Comparison of ENCODE assay signal across 23 cellular contexts in the genomic region with DNA sequence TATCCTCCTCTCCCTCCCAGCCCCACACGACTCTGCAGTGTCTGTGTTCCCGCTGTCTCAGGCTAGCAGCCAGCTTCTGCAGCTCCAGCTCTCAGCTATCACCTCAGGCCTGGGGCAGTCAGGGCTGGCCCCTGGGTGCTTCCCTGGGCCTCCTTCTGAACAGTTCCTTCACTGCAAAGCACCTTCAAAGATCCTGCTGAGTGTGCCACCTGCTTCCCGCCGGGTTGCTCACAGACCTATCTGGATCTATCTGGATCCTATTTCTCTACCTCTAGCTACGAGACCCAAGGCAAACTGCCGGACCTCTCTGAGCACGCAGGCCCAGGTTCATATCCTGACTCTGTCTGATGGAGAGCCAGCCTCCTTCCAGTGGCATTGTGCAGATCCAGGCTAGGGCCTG. TPM values are rescaled to one million over a fixed set of nuclear protein-coding genes. Genes with fewer than 3 reads are reported as not detected.
"Had no signal": no experiment of that assay in that cellular context is flagged by ENCODE, and none has a peak within 500 bp of the region (broad histone marks: within the 10 kb centered on the region; RNA-seq: fewer than 3 reads in every experiment).

No MANE protein-coding gene starts in this region.

- H3K27me3 Mint-ChIP-seq: activated naive CD8-positive, alpha-beta T cell treated with anti-CD3 and anti-CD28 coated beads, Interleukin-2, amount 50 U/mL, for 24 hours had no signal

- FAIRE-seq: frontal cortex had no signal

- H3K36me3 Mint-ChIP-seq: activated naive CD4-positive, alpha-beta T cell treated with anti-CD3 and anti-CD28 coated beads, Interleukin-2, amount 10 ng/mL, durations not matched to agents 7 days and 5 days; immature natural killer cell; natural killer cell had no signal

- H3K27me3 ChIP-seq: tibial nerve had no signal

- DNase-seq: activated CD4-positive, alpha-beta T cell treated with anti-CD3 and anti-CD28 coated beads, Interleukin-2, amount 10 ng/mL, durations not matched to agents 7 days and 5 days; activated CD8-positive, alpha-beta memory T cell treated with anti-CD3 and anti-CD28 coated beads for 24 hours; activated CD8-positive, alpha-beta memory T cell treated with anti-CD3 and anti-CD28 coated beads, Interleukin-2, amount 50 U/mL, for 48 hours; activated effector memory CD4-positive, alpha-beta T cell treated with Interleukin-2 at 50 U/mL for 16 hours; activated naive CD4-positive, alpha-beta T cell treated with anti-CD3 and anti-CD28 coated beads, Interleukin-2, amount 10 ng/mL, durations not matched to agents 7 days and 5 days; activated naive CD8-positive, alpha-beta T cell treated with anti-CD3 and anti-CD28 coated beads, Interleukin-2, amount 50 U/mL, for 24 hours; activated T-cell treated with anti-CD3 and anti-CD28 coated beads, Interleukin-2, amount 50 U/mL, for 48 hours; anterior cingulate cortex; brain microvascular endothelial cell; cortex of kidney; head of caudate nucleus; immature natural killer cell; natural killer cell; nucleus accumbens; stimulated activated naive CD8-positive, alpha-beta T cell treated with anti-CD3 and anti-CD28 coated beads, Interleukin-15, Interleukin-2, amounts not matched to agents 100 U/mL and 50 U/mL, for 24 hours; substantia nigra had no signal

- H3K36me3 ChIP-seq: brain microvascular endothelial cell, tibial nerve had no signal

- H3K4me1 ChIP-seq: tibial nerve had no signal

- H3K4me3 ChIP-seq: tibial nerve had no signal

- H3K9me3 Mint-ChIP-seq: activated CD4-positive, alpha-beta T cell treated with anti-CD3 and anti-CD28 coated beads, Interleukin-2, amount 10 ng/mL, durations not matched to agents 7 days and 5 days; activated naive CD4-positive, alpha-beta T cell treated with anti-CD3 and anti-CD28 coated beads, Interleukin-2, amount 10 ng/mL, durations not matched to agents 7 days and 5 days; activated naive CD8-positive, alpha-beta T cell treated with anti-CD3 and anti-CD28 coated beads, Interleukin-2, amount 50 U/mL, for 24 hours; central memory CD8-positive, alpha-beta T cell; immature natural killer cell; natural killer cell had no signal

- H3K4me3 Mint-ChIP-seq: activated CD4-positive, alpha-beta T cell treated with anti-CD3 and anti-CD28 coated beads, Interleukin-2, amount 10 ng/mL, durations not matched to agents 7 days and 5 days; activated naive CD4-positive, alpha-beta T cell treated with anti-CD3 and anti-CD28 coated beads, Interleukin-2, amount 10 ng/mL, durations not matched to agents 7 days and 5 days; activated naive CD8-positive, alpha-beta T cell treated with anti-CD3 and anti-CD28 coated beads, Interleukin-2, amount 50 U/mL, for 24 hours; central memory CD8-positive, alpha-beta T cell; immature natural killer cell; natural killer cell had no signal

- H3K27ac ChIP-seq: brain microvascular endothelial cell, tibial nerve had no signal

- H3K9me3 ChIP-seq: tibial nerve had no signal

- H3K27ac Mint-ChIP-seq: activated CD4-positive, alpha-beta T cell treated with anti-CD3 and anti-CD28 coated beads, Interleukin-2, amount 10 ng/mL, durations not matched to agents 7 days and 5 days; activated naive CD4-positive, alpha-beta T cell treated with anti-CD3 and anti-CD28 coated beads, Interleukin-2, amount 10 ng/mL, durations not matched to agents 7 days and 5 days; activated naive CD8-positive, alpha-beta T cell treated with anti-CD3 and anti-CD28 coated beads, Interleukin-2, amount 50 U/mL, for 24 hours; natural killer cell had no signal

- ATAC-seq: activated naive CD8-positive, alpha-beta T cell treated with anti-CD3 and anti-CD28 coated beads, Interleukin-2, amount 50 U/mL, for 24 hours; natural killer cell; stimulated activated naive CD8-positive, alpha-beta T cell treated with anti-CD3 and anti-CD28 coated beads, Interleukin-15, Interleukin-2, amounts not matched to agents 100 U/mL and 50 U/mL, for 24 hours had no signal

- H3K4me1 Mint-ChIP-seq: activated CD4-positive, alpha-beta T cell treated with anti-CD3 and anti-CD28 coated beads, Interleukin-2, amount 10 ng/mL, durations not matched to agents 7 days and 5 days; activated naive CD4-positive, alpha-beta T cell treated with anti-CD3 and anti-CD28 coated beads, Interleukin-2, amount 10 ng/mL, durations not matched to agents 7 days and 5 days; activated naive CD8-positive, alpha-beta T cell treated with anti-CD3 and anti-CD28 coated beads, Interleukin-2, amount 50 U/mL, for 24 hours; central memory CD8-positive, alpha-beta T cell; immature natural killer cell had no signal

RNA-seq across cellular contexts. Expression of gene CIB4, which starts 9.4 kb away (rescaled TPM):
- total RNA-seq: activated CD4-positive, alpha-beta T cell treated with anti-CD3 and anti-CD28 coated beads, Interleukin-2, amount 10 ng/mL, durations not matched to agents 7 days and 5 days; frontal cortex; lower leg skin; mesenteric fat pad; natural killer cell; progenitor cell of endocrine pancreas; tibial nerve had no signal
- polyA plus RNA-seq: esophagus, immature natural killer cell had no signal
